Comparison of ENCODE assay signal across 13 cellular contexts in genomic region chr5:91373016-91373415, GRCh38. TPM values are rescaled to one million over a fixed set of nuclear protein-coding genes. Genes with fewer than 3 reads are reported as not detected.
DNase-seq lines count a peak whose midpoint lies in the region; ATAC-seq, FAIRE-seq and TF ChIP-seq lines count a peak whose summit lies in the region.
"Had no signal": no experiment of that assay in that cellular context is flagged by ENCODE, and none has a peak within 500 bp of the region (broad histone marks: within the 10 kb centered on the region; RNA-seq: fewer than 3 reads in every experiment).

No MANE protein-coding gene starts in this region.

- H3K4me3 Mint-ChIP-seq in T-cell, result no peak overlapping the region
- no peak overlapping the region for H3K4me3 Mint-ChIP-seq in stimulated activated effector memory CD8-positive, alpha-beta T cell treated with anti-CD3 and anti-CD28 coated beads, Interleukin-12 subunit alpha, Interleukin-12 subunit beta, amount 100 ng/mL, for 72 hours

- no peak for DNase-seq in T-cell
- peak; percentile 74 for DNase-seq in fibroblast of villous mesenchyme (ENCODE audit: low read depth)
- no peak for DNase-seq in stimulated activated effector memory CD8-positive, alpha-beta T cell treated with anti-CD3 and anti-CD28 coated beads, Interleukin-12 subunit alpha, Interleukin-12 subunit beta, amount 100 ng/mL, for 72 hours (ENCODE audit: low spot score in 2 of 2)
- no peak for DNase-seq in HTR-8/SVneo (ENCODE audit: insufficient read length, low spot score)
- DNase-seq: glutamatergic neuron, KBM-7, NCI-H146, NCI-H510A treated with DMSO at 0.1 percent for 48 hours, PC-3, SW 1271 had no signal

- H3K36me3 Mint-ChIP-seq in T-cell, result peaks cover 70% of the 10 kb centered on the region
- H3K36me3 Mint-ChIP-seq in stimulated activated effector memory CD8-positive, alpha-beta T cell treated with anti-CD3 and anti-CD28 coated beads, Interleukin-12 subunit alpha, Interleukin-12 subunit beta, amount 100 ng/mL, for 72 hours, result peaks cover 100% of the 10 kb centered on the region

- no peak overlapping the region for H3K4me3 ChIP-seq in fibroblast of villous mesenchyme (ENCODE audit: low read depth, low read length)

- H3K27me3 Mint-ChIP-seq in T-cell, result no peaks in the 10 kb centered on the region

- TF ChIP-seq CTCF in fibroblast of villous mesenchyme (IDR thresholded peaks at IDR 0.05; ENCODE audit: insufficient read depth, low read depth, low read length), result no peak

- FAIRE-seq in G401.6 (lab: Jason Lieb, UNC), result peak; percentile 71
- no peak for FAIRE-seq in HTR-8/SVneo (lab: Jason Lieb, UNC)

- CTCF ChIA-PET in T-cell (lab: Charles Lee), result interaction anchor here (0.9 to 5.6 kb wide), 6 partner anchors 10 to 147 kb away, joined by 3 to 36 read pairs (median 4); partner anchors contain the start of gene ARRDC3 (in 1 of the 2)

- H3K27ac Mint-ChIP-seq in T-cell, result peak overlapping the region; percentile 76 to 86
- peak overlapping the region; percentile 55 for H3K27ac Mint-ChIP-seq in stimulated activated effector memory CD8-positive, alpha-beta T cell treated with anti-CD3 and anti-CD28 coated beads, Interleukin-12 subunit alpha, Interleukin-12 subunit beta, amount 100 ng/mL, for 72 hours

- POLR2A ChIA-PET in T-cell (lab: Charles Lee), result interaction anchor here in 1 of 2 donors (0.5 to 1.1 kb wide), 3 partner anchors 13 to 89 kb away, joined by 3 read pairs; no protein-coding TSS in a partner anchor

- H3K9me3 Mint-ChIP-seq in T-cell, result no peaks in the 10 kb centered on the region
- H3K9me3 Mint-ChIP-seq in stimulated activated effector memory CD8-positive, alpha-beta T cell treated with anti-CD3 and anti-CD28 coated beads, Interleukin-12 subunit alpha, Interleukin-12 subunit beta, amount 100 ng/mL, for 72 hours, result no peaks in the 10 kb centered on the region

- H3K4me1 Mint-ChIP-seq in T-cell, result peaks cover 39 to 73% (median 66%) of the 10 kb centered on the region in 3 donors
- peaks cover 17% of the 10 kb centered on the region for H3K4me1 Mint-ChIP-seq in stimulated activated effector memory CD8-positive, alpha-beta T cell treated with anti-CD3 and anti-CD28 coated beads, Interleukin-12 subunit alpha, Interleukin-12 subunit beta, amount 100 ng/mL, for 72 hours

- ATAC-seq in T-cell (replicated peaks in 1 of 4) (no peak), GM21381 (IDR thresholded peaks at IDR 0.05; ENCODE audit: unreplicated experiment) (no peak)
- no peak for ATAC-seq in stimulated activated effector memory CD8-positive, alpha-beta T cell treated with anti-CD3 and anti-CD28 coated beads, Interleukin-12 subunit alpha, Interleukin-12 subunit beta, amount 100 ng/mL, for 72 hours
- ATAC-seq in activated CD4-positive, CD25-positive, alpha-beta regulatory T cell treated with anti-CD3 and anti-CD28 coated beads, Interleukin-2, amount 50 U/mL, for 24 hours, result no peak
- ATAC-seq: PC-3 had no signal

RNA-seq across cellular contexts. Expression of gene ARRDC3, which starts 10.1 kb away (rescaled TPM):
- 100 to 1,000 TPM; 107 to 219 (median 127) TPM for total RNA-seq in T-cell
- 56.4 and 56.6 TPM in 2 replicates for total RNA-seq in fibroblast of villous mesenchyme
